Comparison of ENCODE assay signal across 24 cellular contexts in the genomic region with DNA sequence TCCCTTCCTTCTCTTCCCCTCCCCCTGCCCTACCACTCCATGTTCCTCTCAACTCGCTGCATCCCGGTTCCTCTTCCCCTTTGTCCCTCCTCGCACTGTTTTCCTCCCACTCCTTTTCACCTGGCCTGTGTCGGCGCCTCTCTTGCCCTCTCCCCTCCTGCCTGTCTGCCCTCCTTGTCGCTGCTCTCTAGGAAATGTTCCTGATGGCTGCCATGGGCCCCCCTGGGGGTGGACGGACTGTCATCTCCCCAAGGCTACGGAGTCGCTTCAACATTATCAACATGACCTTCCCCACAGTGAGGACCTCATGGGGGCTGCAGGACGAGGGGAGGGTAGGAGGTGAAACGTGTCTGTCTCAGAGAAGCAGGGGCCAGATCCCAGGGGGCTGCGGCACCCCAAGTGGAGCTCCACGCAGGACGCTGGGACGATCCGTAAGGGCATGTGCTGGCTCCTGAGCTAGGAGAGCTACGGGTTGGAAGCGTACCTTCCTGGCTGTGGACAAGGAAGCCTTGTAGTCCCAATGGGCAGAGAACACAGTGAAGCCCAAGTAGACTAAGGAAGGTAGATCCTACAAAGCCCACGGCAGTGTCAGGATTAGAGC.
"Had no signal": no experiment of that assay in that cellular context is flagged by ENCODE, and none has a peak within 500 bp of the region (broad histone marks: within the 10 kb centered on the region; RNA-seq: fewer than 3 reads in every experiment).

No MANE protein-coding gene starts in this region.

- H3K4me1 ChIP-seq: adrenal gland, heart right ventricle, left ventricle myocardium inferior, pancreas, stomach, suprapubic skin, tibial nerve had no signal

- H3K27me3 Mint-ChIP-seq: activated naive CD8-positive, alpha-beta T cell had no signal

- DNase-seq: activated CD4-positive, alpha-beta T cell treated with anti-CD3 and anti-CD28 coated beads, Interleukin-2, amount 50 U/mL, for 1 hour; activated CD4-positive, CD25-positive, alpha-beta regulatory T cell treated with anti-CD3 and anti-CD28 coated beads, Interleukin-2, amount 50 U/mL, for 72 hours; activated CD8-positive, alpha-beta T cell treated with anti-CD3 and anti-CD28 coated beads, Interleukin-2, amount 10 ng/mL, durations not matched to agents 7 days and 5 days; activated gamma-delta T cell treated with Interleukin-2 at 50 U/mL for 16 hours; adrenal gland; cerebellar nuclear complex; cortex of kidney; heart right ventricle; kidney glomerular epithelial cell; left ventricle myocardium inferior; midbrain; natural killer cell; pancreas; small intestine; stimulated activated CD4-positive, alpha-beta T cell treated with anti-CD3 and anti-CD28 coated beads, Interleukin-15, amount 100 ng/mL, for 24 hours; stomach had no signal

- H3K4me1 Mint-ChIP-seq: natural killer cell; stimulated activated memory B cell treated with anti-CD40 and anti-IgM and Interleukin-4, amounts not matched to agents 10 μg/mL and 1 μg/mL and 100 μg/mL, for 72 hours had no signal

- H3K27ac ChIP-seq: adrenal gland, heart right ventricle, left ventricle myocardium inferior, neutrophil, pancreas, stomach, suprapubic skin, tibial nerve, VCaP had no signal

- H3K27me3 ChIP-seq: adrenal gland, neutrophil, pancreas, tibial nerve had no signal

- ATAC-seq: activated CD8-positive, alpha-beta T cell treated with anti-CD3 and anti-CD28 coated beads, Interleukin-2, amount 10 ng/mL, durations not matched to agents 7 days and 5 days; heart right ventricle; natural killer cell; pancreas; sciatic nerve; stimulated activated memory B cell treated with anti-CD40 and anti-IgM and Interleukin-4, amounts not matched to agents 10 μg/mL and 1 μg/mL and 100 μg/mL, for 72 hours had no signal

- H3K4me3 Mint-ChIP-seq: activated CD8-positive, alpha-beta T cell treated with anti-CD3 and anti-CD28 coated beads, Interleukin-2, amount 10 ng/mL, durations not matched to agents 7 days and 5 days; activated naive CD8-positive, alpha-beta T cell; activated T-helper 1 cell treated with anti-CD3 and anti-CD28 coated beads, Interleukin-12 subunit alpha, Interleukin-12 subunit beta, Interleukin-2, Interleukin-4 antibody, amounts not matched to agents 30 ng/mL and 10 ng/mL and 1 ng/mL, durations not matched to agents 14 hours and 24 hours and 36 hours; natural killer cell; stimulated activated memory B cell treated with anti-CD40 and anti-IgM and Interleukin-4, amounts not matched to agents 10 μg/mL and 1 μg/mL and 100 μg/mL, for 72 hours had no signal

- H3K9me3 ChIP-seq: adrenal gland, heart right ventricle, left ventricle myocardium inferior, neutrophil, pancreas, stomach, suprapubic skin, tibial nerve had no signal

- H3K9me3 Mint-ChIP-seq: activated T-helper 1 cell treated with anti-CD3 and anti-CD28 coated beads, Interleukin-12 subunit alpha, Interleukin-12 subunit beta, Interleukin-2, Interleukin-4 antibody, amounts not matched to agents 30 ng/mL and 10 ng/mL and 1 ng/mL, durations not matched to agents 14 hours and 24 hours and 36 hours; natural killer cell; stimulated activated memory B cell treated with anti-CD40 and anti-IgM and Interleukin-4, amounts not matched to agents 10 μg/mL and 1 μg/mL and 100 μg/mL, for 72 hours had no signal

- H3K27ac Mint-ChIP-seq: activated CD8-positive, alpha-beta T cell treated with anti-CD3 and anti-CD28 coated beads, Interleukin-2, amount 10 ng/mL, durations not matched to agents 7 days and 5 days; activated naive CD8-positive, alpha-beta T cell; activated T-helper 1 cell treated with anti-CD3 and anti-CD28 coated beads, Interleukin-12 subunit alpha, Interleukin-12 subunit beta, Interleukin-2, Interleukin-4 antibody, amounts not matched to agents 30 ng/mL and 10 ng/mL and 1 ng/mL, durations not matched to agents 14 hours and 24 hours and 36 hours; natural killer cell; stimulated activated memory B cell treated with anti-CD40 and anti-IgM and Interleukin-4, amounts not matched to agents 10 μg/mL and 1 μg/mL and 100 μg/mL, for 72 hours had no signal

- H3K36me3 Mint-ChIP-seq: activated naive CD8-positive, alpha-beta T cell; natural killer cell; stimulated activated memory B cell treated with anti-CD40 and anti-IgM and Interleukin-4, amounts not matched to agents 10 μg/mL and 1 μg/mL and 100 μg/mL, for 72 hours had no signal

- H3K4me3 ChIP-seq: adrenal gland, heart right ventricle, left ventricle myocardium inferior, pancreas, stomach, suprapubic skin, tibial nerve had no signal

- H3K36me3 ChIP-seq: adrenal gland, heart right ventricle, left ventricle myocardium inferior, neutrophil, pancreas, stomach, suprapubic skin, tibial nerve had no signal
